ENCODE assay signal across 20 cellular contexts in genomic region chr9:80074439-80074838, GRCh38.
DNase-seq lines count a peak whose midpoint lies in the region; ATAC-seq and TF ChIP-seq lines count a peak whose summit lies in the region.
"Had no signal": no experiment of that assay in that cellular context is flagged by ENCODE, and none has a peak within 500 bp of the region (broad histone marks: within the 10 kb centered on the region; RNA-seq: fewer than 3 reads in every experiment).

No MANE protein-coding gene starts in this region.

- TF ChIP-seq CTCF in RWPE1 (conservative IDR thresholded peaks at IDR 0.05; ENCODE audit: low read depth) (no peak), gastroesophageal sphincter (IDR thresholded peaks at IDR 0.05) (no peak)

- CTCF ChIA-PET in RWPE1 (lab: Yijun Ruan, JAX): no interaction called here

- WGBS in gastroesophageal sphincter (ENCODE audit: low coverage in 1 of 2), 2 donors: 20 to 25% methylated on average over 2 to 4 of the region's 5 CpGs

- no peak for TF ChIP-seq POLR2A in gastroesophageal sphincter (IDR thresholded peaks at IDR 0.05)

- peak; percentile 39 for ATAC-seq in gastroesophageal sphincter
- no peak for ATAC-seq in activated CD4-positive, CD25-positive, alpha-beta regulatory T cell treated with anti-CD3 and anti-CD28 coated beads, Interleukin-2, amount 50 U/mL, for 24 hours
- ATAC-seq: CD8-positive, alpha-beta T cell; HCT116; K562; left lung; PC-3 had no signal

- H3K9me3 ChIP-seq in gastroesophageal sphincter: no peaks in the 10 kb centered on the region
- no peaks in the 10 kb centered on the region for H3K9me3 ChIP-seq in skeletal muscle tissue (ENCODE audit: control insufficient read depth in 3 of 3, low read length in 3 of 3)
- H3K9me3 ChIP-seq: vagina had no signal

- H3K4me3 ChIP-seq in gastroesophageal sphincter: no peak overlapping the region
- no peak overlapping the region for H3K4me3 ChIP-seq in skeletal muscle tissue (ENCODE audit: low read length in 3 of 3)
- H3K4me3 ChIP-seq: K562, left lung, vagina had no signal

- in situ Hi-C loops in G401 (cut with HindIII; ENCODE audit: low sequenced_read_pairs): no loop called here

- H3K9ac ChIP-seq in skeletal muscle tissue (ENCODE audit: low read depth in 1 of 3, low read length in 3 of 3): no peak overlapping the region

- no peak for TF ChIP-seq EP300 in gastroesophageal sphincter (IDR thresholded peaks at IDR 0.05)

- H3K36me3 ChIP-seq in gastroesophageal sphincter (no peaks in the 10 kb centered on the region), skeletal muscle tissue (ENCODE audit: control insufficient read depth in 3 of 3, insufficient read depth in 3 of 3, low read length in 3 of 3) (no peaks in the 10 kb centered on the region)
- H3K36me3 ChIP-seq: left lung, vagina had no signal

- peaks cover 0 to 14% (median 0%) of the 10 kb centered on the region in 3 donors for H3K4me1 ChIP-seq in gastroesophageal sphincter
- peaks cover 6 to 8% (median 7%) of the 10 kb centered on the region in 3 donors for H3K4me1 ChIP-seq in skeletal muscle tissue (ENCODE audit: control insufficient read depth in 3 of 3, insufficient read depth in 3 of 3, low read length in 3 of 3)
- H3K4me1 ChIP-seq: left lung, vagina had no signal

- H3K27ac ChIP-seq in RWPE1: peak overlapping the region; percentile 61
- H3K27ac ChIP-seq in gastroesophageal sphincter: peak overlapping the region in 1 of 4 donors; percentile 48
- peak overlapping the region; percentile 42 for H3K27ac ChIP-seq in skeletal muscle tissue (ENCODE audit: low read depth, low read length)
- H3K27ac ChIP-seq: left lung, vagina had no signal

- POLR2A ChIA-PET in RWPE1 (lab: Yijun Ruan, JAX; ENCODE audit: low non-redundant PET): no interaction called here

- H3K27me3 ChIP-seq in gastroesophageal sphincter: no peaks in the 10 kb centered on the region
- no peaks in the 10 kb centered on the region for H3K27me3 ChIP-seq in skeletal muscle tissue (ENCODE audit: control insufficient read depth in 3 of 3, insufficient read depth in 3 of 3, low read length in 3 of 3)
- H3K27me3 ChIP-seq: left lung, vagina had no signal

- DNase-seq in G401 (ENCODE audit: low spot score) (peak; percentile 99), RWPE1 (ENCODE audit: low spot score) (no peak), HCEC 1CT (no peak), NCI-H2029 (lab: John Stamatoyannopoulos, UW) (no peak)
- DNase-seq: activated CD4-positive, alpha-beta T cell treated with anti-CD3 and anti-CD28 coated beads for 48 hours; CD8-positive, alpha-beta T cell; DMS153; head of caudate nucleus; left lung; NCI-H1694; NCI-H2171 treated with DMSO at 0.1 percent for 48 hours; PC-3; SIG-M5; T-helper 1 cell had no signal
